Comparison of ENCODE assay signal across 9 cellular contexts in genomic region chr16:88809068-88809675, GRCh38. TPM values are rescaled to one million over a fixed set of nuclear protein-coding genes. Genes with fewer than 3 reads are reported as not detected.
DNase-seq lines count a peak whose midpoint lies in the region; ATAC-seq lines count a peak whose summit lies in the region.
"Had no signal": no experiment of that assay in that cellular context is flagged by ENCODE, and none has a peak within 500 bp of the region (broad histone marks: within the 10 kb centered on the region; RNA-seq: fewer than 3 reads in every experiment).

No MANE protein-coding gene starts in this region.

- H2BK15ac ChIP-seq in neuronal stem cell (ENCODE audit: low read length) = no peak overlapping the region

- no peaks in the 10 kb centered on the region for H3K27me3 ChIP-seq in HUES48 (ENCODE audit: control insufficient read depth, insufficient read depth, low read length)
- no peaks in the 10 kb centered on the region for H3K27me3 ChIP-seq in neuronal stem cell (ENCODE audit: control insufficient read depth in 3 of 3, insufficient read depth in 3 of 3, low read depth in 1 of 3, low read length in 3 of 3)
- H3K27me3 ChIP-seq: testis had no signal

- no peak for ATAC-seq in HG02759 (IDR thresholded peaks at IDR 0.05; ENCODE audit: unreplicated experiment)

- no peak overlapping the region for H4K91ac ChIP-seq in neuronal stem cell (ENCODE audit: low read depth, low read length, poor library complexity)

- peak overlapping the region; percentile 22 for H3K23ac ChIP-seq in neuronal stem cell (ENCODE audit: low read depth, low read length, poor library complexity)

- peak; percentile 73 for DNase-seq in activated CD8-positive, alpha-beta memory T cell treated with anti-CD3 and anti-CD28 coated beads for 24 hours
- no peak for DNase-seq in activated CD8-positive, alpha-beta memory T cell treated with anti-CD3 and anti-CD28 coated beads, Interleukin-2, amount 50 U/mL, for 48 hours
- no peak for DNase-seq in activated CD4-positive, alpha-beta memory T cell treated with anti-CD3 and anti-CD28 coated beads for 36 hours
- DNase-seq in neuronal stem cell (ENCODE audit: low spot score) (no peak), NCI-H2029 treated with DMSO at 0.1 percent for 48 hours (lab: John Stamatoyannopoulos, UW) (no peak), GM19240 (ENCODE audit: insufficient read length, low spot score) (no peak)
- DNase-seq: testis had no signal

- H3K14ac ChIP-seq in neuronal stem cell (ENCODE audit: low read length) = no peak overlapping the region

- peaks cover 30% of the 10 kb centered on the region for H3K4me1 Mint-ChIP-seq in activated CD4-positive, alpha-beta memory T cell treated with anti-CD3 and anti-CD28 coated beads for 36 hours (ENCODE audit: low read depth)

- H2AFZ ChIP-seq in neuronal stem cell (ENCODE audit: low read length) = no peak overlapping the region

- H3K27ac ChIP-seq in HUES48 (ENCODE audit: low read depth, low read length) = peak overlapping the region; percentile 3
- no peak overlapping the region for H3K27ac ChIP-seq in neuronal stem cell (replicated peaks; ENCODE audit: low read length)
- H3K27ac ChIP-seq: testis had no signal

- H4K8ac ChIP-seq in neuronal stem cell (ENCODE audit: low read depth, low read length) = no peak overlapping the region

- H3K4ac ChIP-seq in neuronal stem cell (ENCODE audit: low read length) = no peak overlapping the region

- no peaks in the 10 kb centered on the region for H3K27me3 Mint-ChIP-seq in activated CD4-positive, alpha-beta memory T cell treated with anti-CD3 and anti-CD28 coated beads for 36 hours

- POLR2A ChIA-PET in activated CD4-positive, alpha-beta memory T cell treated with anti-CD3 and anti-CD28 coated beads for 36 hours (lab: Charles Lee) = interaction anchor here (0.6 to 6.9 kb wide), 7 partner anchors 10 to 218 kb away, joined by 3 to 81 read pairs (median 10); partner anchors contain the start of genes GALNS, PIEZO1 and TRAPPC2L

- peaks cover 59% of the 10 kb centered on the region for H3K36me3 Mint-ChIP-seq in activated CD4-positive, alpha-beta memory T cell treated with anti-CD3 and anti-CD28 coated beads for 36 hours

- intact Hi-C loops in activated CD4-positive, alpha-beta memory T cell treated with anti-CD3 and anti-CD28 coated beads for 36 hours (cut with micrococcal nuclease) = no loop called here

- CTCF ChIA-PET in activated CD4-positive, alpha-beta memory T cell treated with anti-CD3 and anti-CD28 coated beads for 36 hours (lab: Charles Lee) = interaction anchor here (1.1 to 5.2 kb wide), 3 partner anchors 49 to 1101 kb away, joined by 4 to 39 read pairs (median 29); partner anchors contain the start of genes GALNS and TRAPPC2L

- H3K4me3 Mint-ChIP-seq in activated CD4-positive, alpha-beta memory T cell treated with anti-CD3 and anti-CD28 coated beads for 36 hours = peak overlapping the region; percentile 59

- no peak overlapping the region for H3K18ac ChIP-seq in neuronal stem cell (ENCODE audit: low read length)

- H3K4me1 ChIP-seq in HUES48 (ENCODE audit: control insufficient read depth, insufficient read depth, low read length) (peaks cover 7% of the 10 kb centered on the region; the same call in 1 of the 2 replicates), neuronal stem cell (ENCODE audit: control insufficient read depth in 2 of 2, insufficient read depth in 1 of 2, low read depth in 1 of 2, low read length in 2 of 2) (peaks cover 17 to 19% of the 10 kb centered on the region in 2 donors)

- no peak overlapping the region for H2BK120ac ChIP-seq in neuronal stem cell (ENCODE audit: low read depth, low read length)

- H3K36me3 ChIP-seq in HUES48 (ENCODE audit: control insufficient read depth, insufficient read depth, low read length) (peaks cover 63% of the 10 kb centered on the region), neuronal stem cell (replicated peaks in 1 of 2; ENCODE audit: control insufficient read depth in 2 of 2, insufficient read depth in 2 of 2, low read length in 2 of 2) (peaks cover 52 to 62% of the 10 kb centered on the region in 2 donors)

- peaks cover 50% of the 10 kb centered on the region for H3K79me1 ChIP-seq in neuronal stem cell (ENCODE audit: low read depth, low read length)

- no peak overlapping the region for H3K4me2 ChIP-seq in neuronal stem cell (ENCODE audit: insufficient read depth, low read length, poor library complexity, severe bottlenecking)

- H3K27ac Mint-ChIP-seq in activated CD4-positive, alpha-beta memory T cell treated with anti-CD3 and anti-CD28 coated beads for 36 hours = peak overlapping the region; percentile 89

- no CpG with 5 or more reads among the region's 10 CpGs for WGBS in neuronal stem cell (ENCODE audit: extremely low coverage in 2 of 2, insufficient read length in 2 of 2, insufficient replicate concordance in 1 of 2), 2 donors

- H3K4me3 ChIP-seq in HUES48 (ENCODE audit: low read depth, low read length) = no peak overlapping the region
- H3K4me3 ChIP-seq in neuronal stem cell (ENCODE audit: low read length in 2 of 2) = no peak overlapping the region
- H3K4me3 ChIP-seq: testis had no signal

- no peak overlapping the region for H2AK5ac ChIP-seq in neuronal stem cell (ENCODE audit: low read depth, low read length)

- no peak overlapping the region for H2BK5ac ChIP-seq in neuronal stem cell (ENCODE audit: low read length)

- H3K9ac ChIP-seq in HUES48 (ENCODE audit: low read depth, low read length) = no peak overlapping the region
- no peak overlapping the region for H3K9ac ChIP-seq in neuronal stem cell (ENCODE audit: low read depth, low read length, poor library complexity)

- H3K9me3 Mint-ChIP-seq in activated CD4-positive, alpha-beta memory T cell treated with anti-CD3 and anti-CD28 coated beads for 36 hours = no peaks in the 10 kb centered on the region

- H3K9me3 ChIP-seq in HUES48 (ENCODE audit: control insufficient read depth, insufficient read depth, low read length) = no peaks in the 10 kb centered on the region
- H3K9me3 ChIP-seq in neuronal stem cell (replicated peaks in 1 of 2; ENCODE audit: control insufficient read depth in 2 of 2, insufficient read depth in 1 of 2, low read depth in 1 of 2, low read length in 2 of 2) = peaks cover 2 to 8% of the 10 kb centered on the region in 2 donors
- H3K9me3 ChIP-seq: testis had no signal

- no peak overlapping the region for H2BK12ac ChIP-seq in neuronal stem cell (ENCODE audit: low read length)

RNA-seq across cellular contexts. Expression of gene APRT, which starts 2.6 kb away (rescaled TPM):
- total RNA-seq in activated CD4-positive, alpha-beta memory T cell treated with anti-CD3 and anti-CD28 coated beads for 36 hours = 100 to 1,000 TPM; 270 to 272 TPM
- 146 TPM for polyA plus RNA-seq in neuronal stem cell (2013, experiment 1 of 2)
- polyA plus RNA-seq in neuronal stem cell (2013, experiment 2 of 2) = 150 TPM

RNA-seq across cellular contexts. Expression of gene CDT1, which starts 5.6 kb away (rescaled TPM):
- 100 to 1,000 TPM; 169 to 183 TPM for total RNA-seq in activated CD4-positive, alpha-beta memory T cell treated with anti-CD3 and anti-CD28 coated beads for 36 hours
- 40.6 TPM for polyA plus RNA-seq in neuronal stem cell (2013, experiment 1 of 2)
- 40.0 TPM for polyA plus RNA-seq in neuronal stem cell (2013, experiment 2 of 2)

RNA-seq across cellular contexts. Expression of gene PIEZO1, which starts 24.2 kb away (rescaled TPM):
- 100 to 1,000 TPM; 221 to 234 TPM for total RNA-seq in activated CD4-positive, alpha-beta memory T cell treated with anti-CD3 and anti-CD28 coated beads for 36 hours
- polyA plus RNA-seq in neuronal stem cell (2013, experiment 1 of 2) = 8.0 TPM
- polyA plus RNA-seq in neuronal stem cell (2013, experiment 2 of 2) = 9.2 TPM

RNA-seq across cellular contexts. Expression of gene GALNS, which starts 47.6 kb away (rescaled TPM):
- 10 to 100 TPM; 22.0 to 24.1 TPM for total RNA-seq in activated CD4-positive, alpha-beta memory T cell treated with anti-CD3 and anti-CD28 coated beads for 36 hours
- 9.6 TPM for polyA plus RNA-seq in neuronal stem cell (2013, experiment 1 of 2)
- polyA plus RNA-seq in neuronal stem cell (2013, experiment 2 of 2) = 9.1 TPM

RNA-seq across cellular contexts. Expression of gene TRAPPC2L, which starts 47.8 kb away (rescaled TPM):
- 10 to 100 TPM; 63.6 to 71.5 TPM for total RNA-seq in activated CD4-positive, alpha-beta memory T cell treated with anti-CD3 and anti-CD28 coated beads for 36 hours
- 57.0 TPM for polyA plus RNA-seq in neuronal stem cell (2013, experiment 1 of 2)
- polyA plus RNA-seq in neuronal stem cell (2013, experiment 2 of 2) = 58.2 TPM
